19 cellular contexts compared by ENCODE assay signal in genomic region chr1:77275194-77275593, GRCh38. TPM values are rescaled to one million over a fixed set of nuclear protein-coding genes. Genes with fewer than 3 reads are reported as not detected.
A peak's percentile ranks its signal among the peaks of the same experiment; 100 is the strongest.
DNase-seq lines count a peak whose midpoint lies in the region; ATAC-seq and TF ChIP-seq lines count a peak whose summit lies in the region.
"Had no signal": no experiment of that assay in that cellular context is flagged by ENCODE, and none has a peak within 500 bp of the region (broad histone marks: within the 10 kb centered on the region; RNA-seq: fewer than 3 reads in every experiment).

No MANE protein-coding gene starts in this region.

- no peaks in the 10 kb centered on the region for H3K36me3 ChIP-seq in mesenchymal stem cell (ENCODE audit: control insufficient read depth in 1 of 2, insufficient read depth in 2 of 2, low read depth in 1 of 2, low read length in 2 of 2)
- H3K36me3 ChIP-seq: BLaER1 had no signal

- H3K79me2 ChIP-seq in H9 (ENCODE audit: insufficient read depth, low read length): no peaks in the 10 kb centered on the region

- H3K9me3 Mint-ChIP-seq in H9: no peaks in the 10 kb centered on the region
- no peaks in the 10 kb centered on the region for H3K9me3 Mint-ChIP-seq in activated CD4-positive, alpha-beta T cell treated with anti-CD3 and anti-CD28 coated beads for 36 hours (ENCODE audit: low read depth)
- H3K9me3 Mint-ChIP-seq: CD8-positive, alpha-beta T cell had no signal

- H3K4me3 ChIP-seq in mesenchymal stem cell (ENCODE audit: insufficient read depth in 1 of 2, low read depth in 1 of 2, low read length in 2 of 2): no peak overlapping the region
- H3K4me3 ChIP-seq: BLaER1, GM12878 had no signal

- WGBS in H9 (ENCODE audit: extremely low coverage, insufficient read length, low lambda C conversion rate): no CpG with 5 or more reads among the region's 5 CpGs
- WGBS in mesenchymal stem cell: 85% methylated on average over 5 of the region's 5 CpGs

- H3K9me3 ChIP-seq in H9 (ENCODE audit: control insufficient read depth, low read depth, low read length) (no peaks in the 10 kb centered on the region), mesenchymal stem cell (ENCODE audit: control insufficient read depth, low read length) (no peaks in the 10 kb centered on the region)
- H3K9me3 ChIP-seq: BLaER1, Caco-2 had no signal

- intact Hi-C loops in activated CD4-positive, alpha-beta T cell treated with anti-CD3 and anti-CD28 coated beads for 36 hours (cut with DNase I, micrococcal nuclease): no loop called here

- H4K91ac ChIP-seq in H9 (ENCODE audit: insufficient read length, low read depth, low read length) (no peak overlapping the region), mesenchymal stem cell (ENCODE audit: low read length) (no peak overlapping the region)

- no peak overlapping the region for H3K4me3 Mint-ChIP-seq in H9
- no peak overlapping the region for H3K4me3 Mint-ChIP-seq in activated CD4-positive, alpha-beta T cell treated with anti-CD3 and anti-CD28 coated beads for 36 hours
- H3K4me3 Mint-ChIP-seq: B cell; CD4-positive, CD25-positive, alpha-beta regulatory T cell; CD8-positive, alpha-beta T cell had no signal

- POLR2A ChIA-PET in activated CD4-positive, alpha-beta T cell treated with anti-CD3 and anti-CD28 coated beads for 36 hours (lab: Charles Lee): no interaction called here

- H3K27me3 Mint-ChIP-seq in H9 (ENCODE audit: low read depth): peaks cover 31% of the 10 kb centered on the region
- H3K27me3 Mint-ChIP-seq in activated CD4-positive, alpha-beta T cell treated with anti-CD3 and anti-CD28 coated beads for 36 hours: no peaks in the 10 kb centered on the region

- DNase-seq in ELF-1 (ENCODE audit: low read depth, low spot score) (peak; percentile 18), H9 (no peak), mesenchymal stem cell (no peak), NK-92 (lab: John Stamatoyannopoulos, UW; ENCODE audit: unreplicated experiment) (no peak), globus pallidus (ENCODE audit: low spot score) (no peak)
- no peak for DNase-seq in activated CD4-positive, alpha-beta T cell treated with anti-CD3 and anti-CD28 coated beads for 36 hours
- DNase-seq: Caco-2; CD4-positive, CD25-positive, alpha-beta regulatory T cell; CD8-positive, alpha-beta T cell; DMS153; DND-41; GDM1; GOT3 had no signal

- H3K23ac ChIP-seq in H9 (ENCODE audit: insufficient read length, low read depth, low read length): no peak overlapping the region
- no peak overlapping the region for H3K23ac ChIP-seq in mesenchymal stem cell (ENCODE audit: low read length in 2 of 2)

- no peak overlapping the region for H2BK15ac ChIP-seq in H9 (ENCODE audit: low read depth, low read length)
- peak overlapping the region; percentile 23 for H2BK15ac ChIP-seq in mesenchymal stem cell (ENCODE audit: low read depth, poor library complexity, severe bottlenecking)

- H3K9ac ChIP-seq in H9 (ENCODE audit: extremely low read depth, insufficient read length, low read length) (no peak overlapping the region), mesenchymal stem cell (ENCODE audit: low read length) (no peak overlapping the region)
- H3K9ac ChIP-seq: BLaER1 had no signal

- H3K56ac ChIP-seq in H9 (ENCODE audit: insufficient read length, low read depth, low read length): no peak overlapping the region

- H3K27ac ChIP-seq in H9 (ENCODE audit: insufficient read length, low read depth, low read length) (no peak overlapping the region), mesenchymal stem cell (ENCODE audit: low read length, poor library complexity, severe bottlenecking) (no peak overlapping the region)
- H3K27ac ChIP-seq: 22Rv1, BLaER1, C4-2B had no signal

- H3K27ac Mint-ChIP-seq in H9: no peak overlapping the region
- no peak overlapping the region for H3K27ac Mint-ChIP-seq in activated CD4-positive, alpha-beta T cell treated with anti-CD3 and anti-CD28 coated beads for 36 hours
- H3K27ac Mint-ChIP-seq: B cell; CD4-positive, CD25-positive, alpha-beta regulatory T cell; CD8-positive, alpha-beta T cell had no signal

- no peak for TF ChIP-seq CTCF in H9 (conservative IDR thresholded peaks at IDR 0.05)

- no peaks in the 10 kb centered on the region for H3K23me2 ChIP-seq in H9 (ENCODE audit: insufficient read length, low read depth, low read length, poor library complexity, severe bottlenecking)

- H2BK120ac ChIP-seq in H9 (ENCODE audit: low read depth, low read length, poor library complexity, severe bottlenecking) (no peak overlapping the region), mesenchymal stem cell (ENCODE audit: low read depth, low read length) (peak overlapping the region; percentile 58)

- H2BK20ac ChIP-seq in H9 (ENCODE audit: low read depth, low read length, poor library complexity, severe bottlenecking): no peak overlapping the region

- no peak overlapping the region for H2AK5ac ChIP-seq in H9 (ENCODE audit: insufficient read length, low read length)
- peak overlapping the region; percentile 67 for H2AK5ac ChIP-seq in mesenchymal stem cell (ENCODE audit: low read length, severe bottlenecking)

- H3K79me1 ChIP-seq in H9 (ENCODE audit: insufficient read depth, low read depth, low read length, poor library complexity, severe bottlenecking): no peaks in the 10 kb centered on the region
- no peaks in the 10 kb centered on the region for H3K79me1 ChIP-seq in mesenchymal stem cell (replicated peaks; ENCODE audit: low read length, poor library complexity, severe bottlenecking)

- H2AFZ ChIP-seq in H9 (ENCODE audit: low read length): peak overlapping the region; percentile 32
- no peak overlapping the region for H2AFZ ChIP-seq in mesenchymal stem cell (ENCODE audit: low read depth, low read length)

- peaks cover 3% of the 10 kb centered on the region; the same call in 1 of the 2 replicates for H3K27me3 ChIP-seq in H9 (ENCODE audit: insufficient read depth, low read length)
- no peaks in the 10 kb centered on the region for H3K27me3 ChIP-seq in mesenchymal stem cell (ENCODE audit: control insufficient read depth in 1 of 2, insufficient read depth in 1 of 2, low read length in 2 of 2)
- H3K27me3 ChIP-seq: BLaER1 had no signal

- H3K18ac ChIP-seq in H9 (ENCODE audit: insufficient read length, low read depth, low read length) (no peak overlapping the region), mesenchymal stem cell (ENCODE audit: low read depth in 1 of 2, low read length in 2 of 2) (no peak overlapping the region)

- H4K5ac ChIP-seq in H9 (ENCODE audit: insufficient read length, low read depth, low read length): no peak overlapping the region

- CTCF ChIA-PET in activated CD4-positive, alpha-beta T cell treated with anti-CD3 and anti-CD28 coated beads for 36 hours (lab: Charles Lee): no interaction called here

- ATAC-seq in activated CD4-positive, alpha-beta T cell treated with anti-CD3 and anti-CD28 coated beads for 36 hours: no peak
- ATAC-seq: CD8-positive, alpha-beta T cell; GM12878; HCT116 had no signal

- peaks cover 0 to 2% of the 10 kb centered on the region in 2 experiments; a peak in 2 of 4 replicates for H3K4me1 Mint-ChIP-seq in H9
- peaks cover 13% of the 10 kb centered on the region for H3K4me1 Mint-ChIP-seq in activated CD4-positive, alpha-beta T cell treated with anti-CD3 and anti-CD28 coated beads for 36 hours

- H2BK12ac ChIP-seq in H9 (ENCODE audit: insufficient read length, low read depth, low read length): no peak overlapping the region
- H2BK12ac ChIP-seq in mesenchymal stem cell (ENCODE audit: low read length in 2 of 2): peak overlapping the region; percentile 33 to 60

- H4K8ac ChIP-seq in H9 (replicated peaks; ENCODE audit: insufficient read length, low read depth, low read length): no peak overlapping the region
- no peak overlapping the region for H4K8ac ChIP-seq in mesenchymal stem cell (ENCODE audit: low read length)

- no peaks in the 10 kb centered on the region for H4K20me1 ChIP-seq in H9 (ENCODE audit: control insufficient read depth, insufficient read depth, insufficient read length)

- no peaks in the 10 kb centered on the region for H3K36me3 Mint-ChIP-seq in H9 (ENCODE audit: insufficient read depth in 1 of 3, low read depth in 3 of 3)
- no peaks in the 10 kb centered on the region for H3K36me3 Mint-ChIP-seq in activated CD4-positive, alpha-beta T cell treated with anti-CD3 and anti-CD28 coated beads for 36 hours (ENCODE audit: low read depth)
- H3K36me3 Mint-ChIP-seq: CD4-positive, CD25-positive, alpha-beta regulatory T cell; CD8-positive, alpha-beta T cell had no signal

- no peak overlapping the region for H3K4ac ChIP-seq in H9 (ENCODE audit: low read depth, low read length)
- H3K4ac ChIP-seq in mesenchymal stem cell (ENCODE audit: low read depth in 1 of 2, low read length in 2 of 2): peak overlapping the region in 1 of 2 experiments; percentile 26

- no peak overlapping the region for H3T11ph ChIP-seq in H9 (ENCODE audit: low read length)

- H3K14ac ChIP-seq in H9 (ENCODE audit: insufficient read depth, low read length) (no peak overlapping the region), mesenchymal stem cell (ENCODE audit: low read length in 2 of 2) (no peak overlapping the region)

- H2BK5ac ChIP-seq in H9 (ENCODE audit: insufficient read length, low read length) (no peak overlapping the region), mesenchymal stem cell (ENCODE audit: low read depth, low read length, poor library complexity, severe bottlenecking) (no peak overlapping the region)

- H3K4me1 ChIP-seq in H9 (ENCODE audit: insufficient read depth, low read length) (no peaks in the 10 kb centered on the region), mesenchymal stem cell (ENCODE audit: control insufficient read depth, insufficient read depth, low read depth, low read length) (peaks cover 2% of the 10 kb centered on the region)
- H3K4me1 ChIP-seq: Caco-2 had no signal

- H3K4me2 ChIP-seq in H9 (ENCODE audit: insufficient read depth, insufficient read length, low read length): no peak overlapping the region
- no peak overlapping the region for H3K4me2 ChIP-seq in mesenchymal stem cell (ENCODE audit: low read length, poor library complexity, severe bottlenecking)
- H3K4me2 ChIP-seq: BLaER1 had no signal

RNA-seq across cellular contexts. Expression of gene AK5, which starts 6.6 kb away (rescaled TPM):
- total RNA-seq in H9 (2021): 2.5 and 2.6 TPM in 2 replicates
- polyA plus RNA-seq in mesenchymal stem cell (2013, experiment 1 of 2): 48.1 TPM
- 45.6 TPM for polyA plus RNA-seq in mesenchymal stem cell (2013, experiment 2 of 2)
- 1 to 10 TPM; 9.9 TPM for total RNA-seq in activated CD4-positive, alpha-beta T cell treated with anti-CD3 and anti-CD28 coated beads for 36 hours
- total RNA-seq: B cell, Caco-2 had no signal

RNA-seq across cellular contexts. Expression of gene PIGK, which starts 56.0 kb away (rescaled TPM):
- 20.1 and 22.1 TPM in 2 replicates for total RNA-seq in H9 (2021)
- 44.9 TPM for polyA plus RNA-seq in mesenchymal stem cell (2013, experiment 1 of 2)
- 46.7 TPM for polyA plus RNA-seq in mesenchymal stem cell (2013, experiment 2 of 2)
- 10 to 100 TPM; 19.3 to 19.7 TPM for total RNA-seq in activated CD4-positive, alpha-beta T cell treated with anti-CD3 and anti-CD28 coated beads for 36 hours
